ENCODE assay signal across 8 cellular contexts in the genomic region with DNA sequence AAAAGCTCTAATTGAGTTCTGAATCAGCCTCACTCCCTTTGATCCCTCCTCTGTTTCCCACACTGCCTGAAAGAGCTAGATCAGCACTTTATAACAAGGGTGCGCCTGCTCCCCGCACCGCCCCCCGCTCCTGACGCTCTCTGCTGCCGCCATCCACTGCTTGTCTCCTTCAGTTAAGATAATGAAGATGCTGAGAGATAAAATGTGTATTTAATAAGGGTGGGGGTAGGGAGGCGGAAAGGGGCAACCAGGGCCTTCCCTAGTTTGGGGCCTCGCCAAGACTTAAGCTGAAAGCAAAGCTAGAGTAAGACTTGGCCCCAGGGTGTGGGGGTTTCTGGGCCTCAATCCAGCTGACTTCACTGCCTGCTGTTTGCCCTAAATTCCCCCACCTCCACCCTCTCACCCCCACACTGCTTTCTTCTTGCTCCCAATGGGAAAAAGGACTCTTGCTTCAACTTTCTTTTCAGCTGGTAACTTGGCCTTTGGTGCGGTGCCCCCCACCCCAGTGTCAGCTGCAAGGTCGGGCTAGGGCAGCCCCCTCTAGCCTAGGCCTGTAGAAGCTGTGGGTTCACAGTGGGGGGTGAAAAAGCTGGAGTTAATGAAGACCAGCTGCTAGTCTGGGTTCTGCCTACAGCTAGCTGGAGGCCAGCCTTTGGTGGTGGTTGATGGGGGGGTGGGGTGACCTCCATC. TPM values are rescaled to one million over a fixed set of nuclear protein-coding genes. Genes with fewer than 3 reads are reported as not detected.
DNase-seq lines count a peak whose midpoint lies in the region; ATAC-seq and TF ChIP-seq lines count a peak whose summit lies in the region.

No MANE protein-coding gene starts in this region.

- peaks cover 69 to 71% of the 10 kb centered on the region in 2 donors for H3K4me1 ChIP-seq in duodenal mucosa (ENCODE audit: control insufficient read depth in 1 of 2, insufficient read depth in 2 of 2, low read length in 2 of 2)

- CTCF ChIA-PET in activated CD4-positive, alpha-beta T cell treated with anti-CD3 and anti-CD28 coated beads, Interleukin-2, amount 10 ng/mL, durations not matched to agents 7 days and 5 days (lab: Charles Lee) = interaction anchor here (0.5 to 7.9 kb wide), 11 partner anchors 9 to 1383 kb away, joined by 3 to 82 read pairs (median 4); a partner anchor contains a TSS

- H4K20me1 ChIP-seq in neural cell (ENCODE audit: insufficient read depth) = no peaks in the 10 kb centered on the region

- H3K9me3 ChIP-seq in duodenal mucosa (ENCODE audit: control insufficient read depth in 1 of 2, low read length in 2 of 2) = no peaks in the 10 kb centered on the region
- H3K9me3 ChIP-seq in neural cell (ENCODE audit: low read length) = no peaks in the 10 kb centered on the region

- peak; percentile 94 for DNase-seq in DMS 273 (lab: John Stamatoyannopoulos, UW; ENCODE audit: unreplicated experiment)
- DNase-seq in NCI-H2081 (lab: John Stamatoyannopoulos, UW) = peak; percentile 81 to 83
- DNase-seq in AG20443 (ENCODE audit: low spot score) = no peak
- DNase-seq in LoVo (ENCODE audit: low spot score) = no peak
- DNase-seq in activated CD4-positive, alpha-beta T cell treated with anti-CD3 and anti-CD28 coated beads, Interleukin-2, amount 10 ng/mL, durations not matched to agents 7 days and 5 days = no peak

- no peak for TF ChIP-seq CTCF in neural cell (IDR thresholded peaks at IDR 0.05; ENCODE audit: poor library complexity, severe bottlenecking)

- no peaks in the 10 kb centered on the region for H3K9me2 ChIP-seq in neural cell (ENCODE audit: insufficient read depth, low read length)

- POLR2A ChIA-PET in activated CD4-positive, alpha-beta T cell treated with anti-CD3 and anti-CD28 coated beads, Interleukin-2, amount 10 ng/mL, durations not matched to agents 7 days and 5 days (lab: Charles Lee) = interaction anchor here (0.6 to 0.8 kb wide), 2 partner anchors 13 to 380 kb away, joined by 3 to 7 read pairs; a partner anchor contains a TSS

- peak overlapping the region; percentile 59 for H3K27ac ChIP-seq in duodenal mucosa (ENCODE audit: low read depth, low read length)
- H3K27ac ChIP-seq in neural cell (ENCODE audit: low read length) = no peak overlapping the region

- H3F3A ChIP-seq in neural cell (ENCODE audit: insufficient read depth, low read length, poor library complexity, severe bottlenecking) = no peaks in the 10 kb centered on the region

- H3K9ac ChIP-seq in duodenal mucosa (ENCODE audit: low read depth in 1 of 2, low read length in 2 of 2) (peak overlapping the region; percentile 15 to 23), neural cell (ENCODE audit: low read length) (peak overlapping the region; percentile 25)

- H3K4me2 ChIP-seq in neural cell (ENCODE audit: low read length) = no peak overlapping the region

- no peak for TF ChIP-seq RAD21 in neural cell (conservative IDR thresholded peaks at IDR 0.05)

- H3K9me3 Mint-ChIP-seq in activated CD4-positive, alpha-beta T cell treated with anti-CD3 and anti-CD28 coated beads, Interleukin-2, amount 10 ng/mL, durations not matched to agents 7 days and 5 days = no peaks in the 10 kb centered on the region

- H3K4me3 ChIP-seq in duodenal mucosa (ENCODE audit: low read depth in 1 of 2, low read length in 2 of 2) = no peak overlapping the region
- H3K4me3 ChIP-seq in neural cell (ENCODE audit: low read length) = no peak overlapping the region

- H3K4me3 Mint-ChIP-seq in activated CD4-positive, alpha-beta T cell treated with anti-CD3 and anti-CD28 coated beads, Interleukin-2, amount 10 ng/mL, durations not matched to agents 7 days and 5 days = no peak overlapping the region

- H3K36me3 Mint-ChIP-seq in activated CD4-positive, alpha-beta T cell treated with anti-CD3 and anti-CD28 coated beads, Interleukin-2, amount 10 ng/mL, durations not matched to agents 7 days and 5 days (ENCODE audit: low read depth) = peaks cover 18% of the 10 kb centered on the region

- no peaks in the 10 kb centered on the region for H3K27me3 Mint-ChIP-seq in activated CD4-positive, alpha-beta T cell treated with anti-CD3 and anti-CD28 coated beads, Interleukin-2, amount 10 ng/mL, durations not matched to agents 7 days and 5 days

- H3K27ac Mint-ChIP-seq in activated CD4-positive, alpha-beta T cell treated with anti-CD3 and anti-CD28 coated beads, Interleukin-2, amount 10 ng/mL, durations not matched to agents 7 days and 5 days = no peak overlapping the region

- H3K4me1 Mint-ChIP-seq in activated CD4-positive, alpha-beta T cell treated with anti-CD3 and anti-CD28 coated beads, Interleukin-2, amount 10 ng/mL, durations not matched to agents 7 days and 5 days = peaks cover 29% of the 10 kb centered on the region

- TF ChIP-seq EP300 in neural cell (conservative IDR thresholded peaks at IDR 0.05; ENCODE audit: poor library complexity, severe bottlenecking) = no peak

- H2AFZ ChIP-seq in neural cell (ENCODE audit: low read depth, low read length) = no peak overlapping the region

- H3K79me2 ChIP-seq in neural cell (replicated peaks; ENCODE audit: insufficient read depth, low read length) = no peaks in the 10 kb centered on the region

- ATAC-seq in GM18511 (IDR thresholded peaks at IDR 0.05; ENCODE audit: unreplicated experiment) = no peak

- H3K27me3 ChIP-seq in duodenal mucosa (ENCODE audit: control insufficient read depth in 1 of 2, insufficient read depth in 2 of 2, low read length in 2 of 2) (no peaks in the 10 kb centered on the region), neural cell (ENCODE audit: insufficient read depth, low read depth, low read length) (no peaks in the 10 kb centered on the region)

- H3K36me3 ChIP-seq in duodenal mucosa (ENCODE audit: control insufficient read depth in 1 of 2, insufficient read depth in 2 of 2, low read length in 2 of 2) (peaks cover 0 to under 1% of the 10 kb centered on the region in 2 donors), neural cell (ENCODE audit: insufficient read depth, low read length) (no peaks in the 10 kb centered on the region)

TF ChIP-seq in neural cell, 6 proteins besides CTCF, POLR2A, EP300 and RAD21:
- TF ChIP-seq, protein P1, sequence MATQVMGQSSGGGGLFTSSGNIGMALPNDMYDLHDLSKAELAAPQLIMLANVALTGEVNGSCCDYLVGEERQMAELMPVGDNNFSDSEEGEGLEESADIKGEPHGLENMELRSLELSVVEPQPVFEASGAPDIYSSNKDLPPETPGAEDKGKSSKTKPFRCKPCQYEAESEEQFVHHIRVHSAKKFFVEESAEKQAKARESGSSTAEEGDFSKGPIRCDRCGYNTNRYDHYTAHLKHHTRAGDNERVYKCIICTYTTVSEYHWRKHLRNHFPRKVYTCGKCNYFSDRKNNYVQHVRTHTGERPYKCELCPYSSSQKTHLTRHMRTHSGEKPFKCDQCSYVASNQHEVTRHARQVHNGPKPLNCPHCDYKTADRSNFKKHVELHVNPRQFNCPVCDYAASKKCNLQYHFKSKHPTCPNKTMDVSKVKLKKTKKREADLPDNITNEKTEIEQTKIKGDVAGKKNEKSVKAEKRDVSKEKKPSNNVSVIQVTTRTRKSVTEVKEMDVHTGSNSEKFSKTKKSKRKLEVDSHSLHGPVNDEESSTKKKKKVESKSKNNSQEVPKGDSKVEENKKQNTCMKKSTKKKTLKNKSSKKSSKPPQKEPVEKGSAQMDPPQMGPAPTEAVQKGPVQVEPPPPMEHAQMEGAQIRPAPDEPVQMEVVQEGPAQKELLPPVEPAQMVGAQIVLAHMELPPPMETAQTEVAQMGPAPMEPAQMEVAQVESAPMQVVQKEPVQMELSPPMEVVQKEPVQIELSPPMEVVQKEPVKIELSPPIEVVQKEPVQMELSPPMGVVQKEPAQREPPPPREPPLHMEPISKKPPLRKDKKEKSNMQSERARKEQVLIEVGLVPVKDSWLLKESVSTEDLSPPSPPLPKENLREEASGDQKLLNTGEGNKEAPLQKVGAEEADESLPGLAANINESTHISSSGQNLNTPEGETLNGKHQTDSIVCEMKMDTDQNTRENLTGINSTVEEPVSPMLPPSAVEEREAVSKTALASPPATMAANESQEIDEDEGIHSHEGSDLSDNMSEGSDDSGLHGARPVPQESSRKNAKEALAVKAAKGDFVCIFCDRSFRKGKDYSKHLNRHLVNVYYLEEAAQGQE (IDR thresholded peaks at IDR 0.05; ENCODE audit: borderline replicate concordance) = no peak
- no peak for TF ChIP-seq TAF1 (IDR thresholded peaks at IDR 0.05; ENCODE audit: low read depth)
- no peak for TF ChIP-seq POLR2AphosphoS5 (IDR thresholded peaks at IDR 0.05)
- no peak for TF ChIP-seq EZH2 (IDR thresholded peaks at IDR 0.05; ENCODE audit: borderline replicate concordance, insufficient read depth, low read length, poor library complexity, severe bottlenecking)
- TF ChIP-seq MXI1 (conservative IDR thresholded peaks at IDR 0.05; ENCODE audit: poor library complexity, severe bottlenecking) = no peak

RNA-seq across cellular contexts. Expression of a gene that starts 1.8 kb away (rescaled TPM):
- 4.7 and 6.6 TPM in 2 replicates for polyA plus RNA-seq in neural cell
- 9.7 and 11.2 TPM in 2 replicates for polyA minus RNA-seq in neural cell
- 10 to 100 TPM; 66.6 to 66.7 TPM for total RNA-seq in activated CD4-positive, alpha-beta T cell treated with anti-CD3 and anti-CD28 coated beads, Interleukin-2, amount 10 ng/mL, durations not matched to agents 7 days and 5 days

RNA-seq across cellular contexts. Expression of a gene that starts 19.5 kb away (rescaled TPM):
- 1.9 and 2.2 TPM in 2 replicates for polyA plus RNA-seq in neural cell
- 3.2 and 3.9 TPM in 2 replicates for polyA minus RNA-seq in neural cell
- 10 to 100 TPM; 81.1 to 98.8 TPM for total RNA-seq in activated CD4-positive, alpha-beta T cell treated with anti-CD3 and anti-CD28 coated beads, Interleukin-2, amount 10 ng/mL, durations not matched to agents 7 days and 5 days

RNA-seq across cellular contexts. Expression of a gene that starts 57.4 kb away (rescaled TPM):
- not detected in 2 replicates for polyA plus RNA-seq in neural cell
- 0.73 TPM in 1 of 2 replicates, not detected in the other for polyA minus RNA-seq in neural cell
- total RNA-seq in activated CD4-positive, alpha-beta T cell treated with anti-CD3 and anti-CD28 coated beads, Interleukin-2, amount 10 ng/mL, durations not matched to agents 7 days and 5 days = under 1 TPM in 1 of 2 experiments, not detected in 1; 0.22 TPM

Comparison
In these comparisons a context has a peak if more than half of its experiments do, and no peak if none do; other contexts are left out.
1. DNase-seq: peak in DMS 273 (single experiment) and NCI-H2081 (2 of 2); none in AG20443 (single experiment), LoVo (single experiment) and activated CD4-positive, alpha-beta T cell treated with anti-CD3 and anti-CD28 coated beads, Interleukin-2, amount 10 ng/mL, durations not matched to agents 7 days and 5 days (single experiment).